Comparison of ENCODE assay signal across 1 cellular context in the genomic region with DNA sequence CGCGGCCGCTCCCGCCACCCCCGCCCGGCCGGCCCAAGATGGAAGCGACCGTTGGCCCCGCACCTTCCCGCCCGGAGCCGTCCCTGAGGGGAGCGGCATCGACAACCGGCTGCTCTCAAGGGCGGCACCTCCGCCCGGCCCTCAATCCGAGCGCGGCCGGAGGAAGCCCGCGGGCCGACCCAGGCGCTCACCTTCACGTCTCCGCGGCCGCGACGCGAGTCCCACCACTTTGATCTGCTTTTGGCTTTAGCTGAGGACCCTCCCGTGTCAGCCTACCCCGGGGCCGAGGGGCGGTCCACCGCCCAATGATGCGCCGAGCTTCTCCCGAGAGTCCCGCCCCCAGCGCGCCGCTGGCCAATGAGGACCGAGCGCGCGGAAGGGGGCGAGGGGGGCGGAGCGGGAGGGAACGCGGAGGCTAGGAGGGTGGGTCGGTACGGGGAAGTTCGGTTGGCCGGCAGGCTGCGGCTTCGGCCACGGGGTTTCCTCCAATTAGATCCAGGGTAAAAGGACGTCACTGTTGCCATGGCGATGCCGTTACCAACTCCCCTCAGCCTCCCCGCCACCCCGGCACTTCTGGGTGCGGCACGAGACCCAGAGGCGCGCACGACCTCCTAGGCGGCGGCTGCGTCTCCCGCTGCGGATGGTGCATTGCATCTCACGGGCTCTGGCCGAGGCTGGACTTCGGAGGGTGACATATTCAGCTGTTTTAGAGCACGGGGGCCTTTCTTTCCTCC.
TF ChIP-seq lines count a peak whose summit lies in the region.

TSS of gene YWHAQ (minus strand) at position 248 of the 734 bp plus-strand sequence. CDS start 545 bp downstream, outside the sequence.

TF ChIP-seq in GM12878, 131 proteins besides CTCF, POLR2A, EP300 and RAD21 (continued from another document and continues in another):
- TF ChIP-seq NKRF (conservative IDR thresholded peaks at IDR 0.05) (peak; percentile 38), JUND (IDR thresholded peaks at IDR 0.05; ENCODE audit: low read depth, low read length) (0 out of 2 replicates have a peak, but pooled peaks have one; percentile 36), CBFB (IDR thresholded peaks at IDR 0.05; ENCODE audit: low read depth) (no peak; the same call in 1 of the 2 replicates), PAX5 (IDR thresholded peaks at IDR 0.05; ENCODE audit: borderline replicate concordance, low read depth, low read length) (0 out of 2 replicates have a peak, but pooled peaks have one; percentile 55), BHLHE40 (IDR thresholded peaks at IDR 0.05; ENCODE audit: borderline replicate concordance in 1 of 2, low read depth in 2 of 2, low read length in 1 of 2) (peak; percentile 100), RFX5 (IDR thresholded peaks at IDR 0.05; ENCODE audit: low read depth, low read length) (peak; percentile 100), IRF5 (IDR thresholded peaks at IDR 0.05; ENCODE audit: borderline replicate concordance) (no peak), KLF5 (IDR thresholded peaks at IDR 0.05; ENCODE audit: partially characterized antibody) (peak; percentile 93), FOXK2 (IDR thresholded peaks at IDR 0.05) (no peak), PBX3 (IDR thresholded peaks at IDR 0.05; ENCODE audit: insufficient replicate concordance, low read depth, low read length) (peak; percentile 64), PML (IDR thresholded peaks at IDR 0.05; ENCODE audit: low read length) (peak; percentile 66; the same call in 1 of the 2 replicates), CHD2 (IDR thresholded peaks at IDR 0.05; ENCODE audit: borderline replicate concordance, low read depth, low read length) (peak; percentile 93), RUNX3 (IDR thresholded peaks at IDR 0.05; ENCODE audit: low read length) (peak; percentile 67), IKZF1 (conservative IDR thresholded peaks at IDR 0.05) (peak; percentile 41; the same call in 1 of the 2 replicates), TCF3 (IDR thresholded peaks at IDR 0.05; ENCODE audit: borderline replicate concordance, insufficient read depth, low read depth, low read length) (0 out of 2 replicates have a peak, but pooled peaks have one; percentile 10), SUZ12 (IDR thresholded peaks at IDR 0.05; ENCODE audit: unreplicated experiment) (no peak), CREB1 (IDR thresholded peaks at IDR 0.05; ENCODE audit: low read depth) (peak; percentile 99), SREBF1 (IDR thresholded peaks at IDR 0.05; ENCODE audit: low read length) (peak; percentile 34; the same call in 1 of the 2 replicates), NR2C1 (IDR thresholded peaks at IDR 0.05) (no peak), TBL1XR1 (IDR thresholded peaks at IDR 0.05; ENCODE audit: low read depth, low read length) (peak; percentile 38; the same call in 1 of the 2 replicates), ZNF274 (IDR thresholded peaks at IDR 0.05; ENCODE audit: insufficient read depth, insufficient read length) (no peak), RELA (IDR thresholded peaks at IDR 0.05; ENCODE audit: borderline replicate concordance, partially characterized antibody) (no peak), GABPA (IDR thresholded peaks at IDR 0.05; ENCODE audit: low read depth) (no peak), STAT1 (conservative IDR thresholded peaks at IDR 0.05) (peak; percentile 75; the same call in 1 of the 2 replicates), NBN (IDR thresholded peaks at IDR 0.05) (peak; percentile 95), ZNF207 (IDR thresholded peaks at IDR 0.05; ENCODE audit: borderline replicate concordance) (peak; percentile 28; the same call in 1 of the 2 replicates), SMAD5 (IDR thresholded peaks at IDR 0.05; ENCODE audit: low read depth) (0 out of 2 replicates have a peak, but pooled peaks have one; percentile 44), YBX1 (IDR thresholded peaks at IDR 0.05) (no peak), ZNF384 (IDR thresholded peaks at IDR 0.05; ENCODE audit: borderline replicate concordance, low read depth, low read length) (0 out of 2 replicates have a peak, but pooled peaks have one; percentile 4), CEBPB (IDR thresholded peaks at IDR 0.05; ENCODE audit: borderline replicate concordance in 1 of 2, low read depth in 2 of 2, low read length in 2 of 2) (peak in 1 of 2 experiments; percentile 96; a peak in 1 of 4 replicates), FOXM1 (IDR thresholded peaks at IDR 0.05; ENCODE audit: low read depth, low read length) (no peak), POU2F2 (IDR thresholded peaks at IDR 0.05; ENCODE audit: borderline replicate concordance, low read depth, low read length) (peak; percentile 78; the same call in 2 of the 3 replicates), STAT3 (IDR thresholded peaks at IDR 0.05; ENCODE audit: low read depth, low read length) (no peak), ZNF622 (IDR thresholded peaks at IDR 0.05) (peak; percentile 86), GATAD2B (conservative IDR thresholded peaks at IDR 0.05; ENCODE audit: low read depth) (peak; percentile 52), TAF1 (IDR thresholded peaks at IDR 0.05; ENCODE audit: borderline replicate concordance, low read depth, low read length) (peak; percentile 86), USF1 (IDR thresholded peaks at IDR 0.05; ENCODE audit: borderline replicate concordance, extremely low read length, insufficient read depth, low read depth, low read length) (peak; percentile 72)
- TF ChIP-seq, protein P1, sequence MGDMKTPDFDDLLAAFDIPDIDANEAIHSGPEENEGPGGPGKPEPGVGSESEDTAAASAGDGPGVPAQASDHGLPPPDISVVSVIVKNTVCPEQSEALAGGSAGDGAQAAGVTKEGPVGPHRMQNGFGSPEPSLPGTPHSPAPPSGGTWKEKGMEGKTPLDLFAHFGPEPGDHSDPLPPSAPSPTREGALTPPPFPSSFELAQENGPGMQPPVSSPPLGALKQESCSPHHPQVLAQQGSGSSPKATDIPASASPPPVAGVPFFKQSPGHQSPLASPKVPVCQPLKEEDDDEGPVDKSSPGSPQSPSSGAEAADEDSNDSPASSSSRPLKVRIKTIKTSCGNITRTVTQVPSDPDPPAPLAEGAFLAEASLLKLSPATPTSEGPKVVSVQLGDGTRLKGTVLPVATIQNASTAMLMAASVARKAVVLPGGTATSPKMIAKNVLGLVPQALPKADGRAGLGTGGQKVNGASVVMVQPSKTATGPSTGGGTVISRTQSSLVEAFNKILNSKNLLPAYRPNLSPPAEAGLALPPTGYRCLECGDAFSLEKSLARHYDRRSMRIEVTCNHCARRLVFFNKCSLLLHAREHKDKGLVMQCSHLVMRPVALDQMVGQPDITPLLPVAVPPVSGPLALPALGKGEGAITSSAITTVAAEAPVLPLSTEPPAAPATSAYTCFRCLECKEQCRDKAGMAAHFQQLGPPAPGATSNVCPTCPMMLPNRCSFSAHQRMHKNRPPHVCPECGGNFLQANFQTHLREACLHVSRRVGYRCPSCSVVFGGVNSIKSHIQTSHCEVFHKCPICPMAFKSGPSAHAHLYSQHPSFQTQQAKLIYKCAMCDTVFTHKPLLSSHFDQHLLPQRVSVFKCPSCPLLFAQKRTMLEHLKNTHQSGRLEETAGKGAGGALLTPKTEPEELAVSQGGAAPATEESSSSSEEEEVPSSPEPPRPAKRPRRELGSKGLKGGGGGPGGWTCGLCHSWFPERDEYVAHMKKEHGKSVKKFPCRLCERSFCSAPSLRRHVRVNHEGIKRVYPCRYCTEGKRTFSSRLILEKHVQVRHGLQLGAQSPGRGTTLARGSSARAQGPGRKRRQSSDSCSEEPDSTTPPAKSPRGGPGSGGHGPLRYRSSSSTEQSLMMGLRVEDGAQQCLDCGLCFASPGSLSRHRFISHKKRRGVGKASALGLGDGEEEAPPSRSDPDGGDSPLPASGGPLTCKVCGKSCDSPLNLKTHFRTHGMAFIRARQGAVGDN (IDR thresholded peaks at IDR 0.05): no peak
- TF ChIP-seq, protein P2, sequence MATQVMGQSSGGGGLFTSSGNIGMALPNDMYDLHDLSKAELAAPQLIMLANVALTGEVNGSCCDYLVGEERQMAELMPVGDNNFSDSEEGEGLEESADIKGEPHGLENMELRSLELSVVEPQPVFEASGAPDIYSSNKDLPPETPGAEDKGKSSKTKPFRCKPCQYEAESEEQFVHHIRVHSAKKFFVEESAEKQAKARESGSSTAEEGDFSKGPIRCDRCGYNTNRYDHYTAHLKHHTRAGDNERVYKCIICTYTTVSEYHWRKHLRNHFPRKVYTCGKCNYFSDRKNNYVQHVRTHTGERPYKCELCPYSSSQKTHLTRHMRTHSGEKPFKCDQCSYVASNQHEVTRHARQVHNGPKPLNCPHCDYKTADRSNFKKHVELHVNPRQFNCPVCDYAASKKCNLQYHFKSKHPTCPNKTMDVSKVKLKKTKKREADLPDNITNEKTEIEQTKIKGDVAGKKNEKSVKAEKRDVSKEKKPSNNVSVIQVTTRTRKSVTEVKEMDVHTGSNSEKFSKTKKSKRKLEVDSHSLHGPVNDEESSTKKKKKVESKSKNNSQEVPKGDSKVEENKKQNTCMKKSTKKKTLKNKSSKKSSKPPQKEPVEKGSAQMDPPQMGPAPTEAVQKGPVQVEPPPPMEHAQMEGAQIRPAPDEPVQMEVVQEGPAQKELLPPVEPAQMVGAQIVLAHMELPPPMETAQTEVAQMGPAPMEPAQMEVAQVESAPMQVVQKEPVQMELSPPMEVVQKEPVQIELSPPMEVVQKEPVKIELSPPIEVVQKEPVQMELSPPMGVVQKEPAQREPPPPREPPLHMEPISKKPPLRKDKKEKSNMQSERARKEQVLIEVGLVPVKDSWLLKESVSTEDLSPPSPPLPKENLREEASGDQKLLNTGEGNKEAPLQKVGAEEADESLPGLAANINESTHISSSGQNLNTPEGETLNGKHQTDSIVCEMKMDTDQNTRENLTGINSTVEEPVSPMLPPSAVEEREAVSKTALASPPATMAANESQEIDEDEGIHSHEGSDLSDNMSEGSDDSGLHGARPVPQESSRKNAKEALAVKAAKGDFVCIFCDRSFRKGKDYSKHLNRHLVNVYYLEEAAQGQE (IDR thresholded peaks at IDR 0.05; ENCODE audit: low read depth, low read length): no peak
- TF ChIP-seq, protein P3, sequence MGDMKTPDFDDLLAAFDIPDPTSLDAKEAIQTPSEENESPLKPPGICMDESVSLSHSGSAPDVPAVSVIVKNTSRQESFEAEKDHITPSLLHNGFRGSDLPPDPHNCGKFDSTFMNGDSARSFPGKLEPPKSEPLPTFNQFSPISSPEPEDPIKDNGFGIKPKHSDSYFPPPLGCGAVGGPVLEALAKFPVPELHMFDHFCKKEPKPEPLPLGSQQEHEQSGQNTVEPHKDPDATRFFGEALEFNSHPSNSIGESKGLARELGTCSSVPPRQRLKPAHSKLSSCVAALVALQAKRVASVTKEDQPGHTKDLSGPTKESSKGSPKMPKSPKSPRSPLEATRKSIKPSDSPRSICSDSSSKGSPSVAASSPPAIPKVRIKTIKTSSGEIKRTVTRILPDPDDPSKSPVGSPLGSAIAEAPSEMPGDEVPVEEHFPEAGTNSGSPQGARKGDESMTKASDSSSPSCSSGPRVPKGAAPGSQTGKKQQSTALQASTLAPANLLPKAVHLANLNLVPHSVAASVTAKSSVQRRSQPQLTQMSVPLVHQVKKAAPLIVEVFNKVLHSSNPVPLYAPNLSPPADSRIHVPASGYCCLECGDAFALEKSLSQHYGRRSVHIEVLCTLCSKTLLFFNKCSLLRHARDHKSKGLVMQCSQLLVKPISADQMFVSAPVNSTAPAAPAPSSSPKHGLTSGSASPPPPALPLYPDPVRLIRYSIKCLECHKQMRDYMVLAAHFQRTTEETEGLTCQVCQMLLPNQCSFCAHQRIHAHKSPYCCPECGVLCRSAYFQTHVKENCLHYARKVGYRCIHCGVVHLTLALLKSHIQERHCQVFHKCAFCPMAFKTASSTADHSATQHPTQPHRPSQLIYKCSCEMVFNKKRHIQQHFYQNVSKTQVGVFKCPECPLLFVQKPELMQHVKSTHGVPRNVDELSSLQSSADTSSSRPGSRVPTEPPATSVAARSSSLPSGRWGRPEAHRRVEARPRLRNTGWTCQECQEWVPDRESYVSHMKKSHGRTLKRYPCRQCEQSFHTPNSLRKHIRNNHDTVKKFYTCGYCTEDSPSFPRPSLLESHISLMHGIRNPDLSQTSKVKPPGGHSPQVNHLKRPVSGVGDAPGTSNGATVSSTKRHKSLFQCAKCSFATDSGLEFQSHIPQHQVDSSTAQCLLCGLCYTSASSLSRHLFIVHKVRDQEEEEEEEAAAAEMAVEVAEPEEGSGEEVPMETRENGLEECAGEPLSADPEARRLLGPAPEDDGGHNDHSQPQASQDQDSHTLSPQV (IDR thresholded peaks at IDR 0.05): no peak
